ENCODE assay signal across 29 cellular contexts in genomic region chr7:154519229-154519628, GRCh38.
"Had no signal": no experiment of that assay in that cellular context is flagged by ENCODE, and none has a peak within 500 bp of the region (broad histone marks: within the 10 kb centered on the region; RNA-seq: fewer than 3 reads in every experiment).

No MANE protein-coding gene starts in this region.

- H3K9me3 ChIP-seq: adrenal gland, body of pancreas, breast epithelium had no signal

- H3K4me1 ChIP-seq: adrenal gland, body of pancreas, breast epithelium had no signal

- H3K27me3 ChIP-seq: adrenal gland, body of pancreas, brain microvascular endothelial cell, breast epithelium had no signal

- H3K4me3 ChIP-seq: adrenal gland, body of pancreas, breast epithelium had no signal

- H3K27ac ChIP-seq: adrenal gland, body of pancreas, brain microvascular endothelial cell, breast epithelium, VCaP had no signal

- H3K36me3 ChIP-seq: adrenal gland, brain microvascular endothelial cell, breast epithelium had no signal

- DNase-seq: activated B cell treated with CpG ODN at 0.5 μM for 24 hours; activated CD4-positive, alpha-beta memory T cell treated with anti-CD3 and anti-CD28 coated beads for 36 hours; activated CD4-positive, alpha-beta T cell treated with anti-CD3 and anti-CD28 coated beads for 4 hours; activated CD4-positive, alpha-beta T cell treated with anti-CD3 and anti-CD28 coated beads, Interleukin-2, amount 10 ng/mL, durations not matched to agents 24 days and 14 days; activated CD4-positive, alpha-beta T cell treated with anti-CD3 and anti-CD28 coated beads, Interleukin-2, amount 50 U/mL, for 1 hour; activated CD4-positive, alpha-beta T cell treated with anti-CD3 and anti-CD28 coated beads, Interleukin-2, amount 50 U/mL, for 4 hours; activated CD4-positive, CD25-positive, alpha-beta regulatory T cell treated with anti-CD3 and anti-CD28 coated beads, Interleukin-2, amount 50 U/mL, for 72 hours; activated CD8-positive, alpha-beta memory T cell treated with anti-CD3 and anti-CD28 coated beads, Interleukin-2, amount 50 U/mL, for 4 hours; activated CD8-positive, alpha-beta T cell treated with anti-CD3 and anti-CD28 coated beads for 36 hours; activated effector memory CD4-positive, alpha-beta T cell treated with anti-CD3 and anti-CD28 coated beads, Interleukin-2, amount 50 U/mL, for 16 hours; activated gamma-delta T cell treated with Interleukin-2 at 50 U/mL for 16 hours; activated naive CD4-positive, alpha-beta T cell; activated naive CD4-positive, alpha-beta T cell treated with anti-CD3 and anti-CD28 coated beads for 36 hours; activated naive CD4-positive, alpha-beta T cell treated with anti-CD3 and anti-CD28 coated beads, Interleukin-2, amount 50 U/mL, for 16 hours; activated naive CD8-positive, alpha-beta T cell treated with anti-CD3 and anti-CD28 coated beads for 36 hours; activated T-cell treated with anti-CD3 and anti-CD28 coated beads for 4 hours; activated T-cell treated with anti-CD3 and anti-CD28 coated beads, Interleukin-2, amount 50 U/mL, for 1 hour; activated T-cell treated with anti-CD3 and anti-CD28 coated beads, Interleukin-2, amount 50 U/mL, for 4 hours; activated T-cell treated with anti-CD3 and anti-CD28 coated beads, Interleukin-2, amount 50 U/mL, for 72 hours; amniotic stem cell; aorta; body of pancreas; brain microvascular endothelial cell; central memory CD4-positive, alpha-beta T cell; T-helper 17 cell; T1000 had no signal
